Comparison of ENCODE assay signal across 2 cellular contexts in genomic region chr11:114052160-114052559, GRCh38.
A peak's percentile ranks its signal among the peaks of the same experiment; 100 is the strongest.
TF ChIP-seq lines count a peak whose summit lies in the region.

No MANE protein-coding gene starts in this region.

TF ChIP-seq in liver, 16 proteins besides CTCF, POLR2A, EP300 and RAD21:
- TF ChIP-seq HNF4G (IDR thresholded peaks at IDR 0.05): no peak
- no peak for TF ChIP-seq REST (IDR thresholded peaks at IDR 0.05)
- TF ChIP-seq FOXA1 (IDR thresholded peaks at IDR 0.05): no peak
- no peak for TF ChIP-seq HNF4A (conservative IDR thresholded peaks at IDR 0.05)
- TF ChIP-seq NR2F2 (IDR thresholded peaks at IDR 0.05): peak; percentile 27

TF ChIP-seq in HepG2, 621 proteins besides CTCF, POLR2A, EP300 and RAD21:
- no peak for TF ChIP-seq ZSCAN31 (CRISPR knock-in tag; IDR thresholded peaks at IDR 0.05; ENCODE audit: low read depth)
- no peak for TF ChIP-seq ZNF546 (CRISPR knock-in tag; conservative IDR thresholded peaks at IDR 0.05)
- TF ChIP-seq RBAK (CRISPR knock-in tag; IDR thresholded peaks at IDR 0.05): no peak
- TF ChIP-seq U2AF1 (optimal IDR thresholded peaks at IDR 0.05; ENCODE audit: low read depth, low read length): no peak
- TF ChIP-seq PHF8 (CRISPR knock-in tag; IDR thresholded peaks at IDR 0.05): no peak
- TF ChIP-seq GMEB2 (CRISPR knock-in tag; IDR thresholded peaks at IDR 0.05; ENCODE audit: low read depth): no peak
- no peak for TF ChIP-seq ZFYVE20 (CRISPR knock-in tag; IDR thresholded peaks at IDR 0.05; ENCODE audit: borderline replicate concordance, low read depth)
